12 cellular contexts compared by ENCODE assay signal in genomic region chr11:123202723-123203122, GRCh38. TPM values are rescaled to one million over a fixed set of nuclear protein-coding genes. Genes with fewer than 3 reads are reported as not detected.
DNase-seq lines count a peak whose midpoint lies in the region; ATAC-seq and TF ChIP-seq lines count a peak whose summit lies in the region.
"Had no signal": no experiment of that assay in that cellular context is flagged by ENCODE, and none has a peak within 500 bp of the region (broad histone marks: within the 10 kb centered on the region; RNA-seq: fewer than 3 reads in every experiment).

No MANE protein-coding gene starts in this region.

- no peak overlapping the region for H3K4me3 ChIP-seq in heart left ventricle
- peak overlapping the region in 1 of 2 donors; percentile 3 for H3K4me3 ChIP-seq in stomach smooth muscle (ENCODE audit: low read length in 2 of 2)

- H3K4me1 Mint-ChIP-seq in neural crest cell, result peaks cover 48% of the 10 kb centered on the region

- H3K9me3 Mint-ChIP-seq in neural crest cell, result no peaks in the 10 kb centered on the region

- peak in 3 of 4 donors; percentile 29 to 62 (median 54) for ATAC-seq in heart left ventricle
- no peak for ATAC-seq in stimulated activated naive CD8-positive, alpha-beta T cell treated with anti-CD3 and anti-CD28 coated beads, Interleukin-15, Interleukin-2, amounts not matched to agents 100 U/mL and 50 U/mL, for 24 hours
- ATAC-seq: HepG2 had no signal

- no peak overlapping the region for H3K9ac ChIP-seq in stomach smooth muscle (ENCODE audit: low read length in 2 of 2)

- H3K27ac ChIP-seq in heart left ventricle, result peak overlapping the region in 5 of 12 donors; percentile 8 to 61 (median 42)
- peak overlapping the region; percentile 71 for H3K27ac ChIP-seq in stomach smooth muscle (ENCODE audit: low read length)

- WGBS in heart left ventricle, 4 donors, result 62 to 73% (median 65%) methylated on average over 5 to 6 of the region's 6 CpGs

- H3K36me3 ChIP-seq in heart left ventricle (no peaks in the 10 kb centered on the region), stomach smooth muscle (ENCODE audit: control insufficient read depth in 2 of 2, insufficient read depth in 2 of 2, low read length in 2 of 2) (no peaks in the 10 kb centered on the region)

- TF ChIP-seq CTCF in heart left ventricle (IDR thresholded peaks at IDR 0.05) (no peak), neural crest cell (conservative IDR thresholded peaks at IDR 0.05) (no peak)

- peaks cover 0 to 12% (median 0%) of the 10 kb centered on the region in 12 donors for H3K4me1 ChIP-seq in heart left ventricle
- peaks cover 24% of the 10 kb centered on the region for H3K4me1 ChIP-seq in stomach smooth muscle (ENCODE audit: control insufficient read depth, insufficient read depth, low read length)

- no peak for TF ChIP-seq POLR2A in heart left ventricle (IDR thresholded peaks at IDR 0.05)

- no peaks in the 10 kb centered on the region for H3K9me3 ChIP-seq in heart left ventricle
- H3K9me3 ChIP-seq in stomach smooth muscle (ENCODE audit: control insufficient read depth in 2 of 2, low read length in 2 of 2), result no peaks in the 10 kb centered on the region
- H3K9me3 ChIP-seq: Caco-2 had no signal

- no peaks in the 10 kb centered on the region for H3K36me3 Mint-ChIP-seq in neural crest cell (ENCODE audit: low read depth)

- H3K27me3 ChIP-seq in heart left ventricle (peaks cover 0 to 28% (median 0%) of the 10 kb centered on the region in 9 donors), stomach smooth muscle (ENCODE audit: control insufficient read depth in 1 of 2, insufficient read depth in 2 of 2, low read length in 2 of 2) (no peaks in the 10 kb centered on the region)

- intact Hi-C loops in heart left ventricle (cut with DNase I), result no loop called here

- peak overlapping the region; percentile 45 for H3K27ac Mint-ChIP-seq in neural crest cell (ENCODE audit: unreplicated experiment)

- peak overlapping the region; percentile 28 for H3K4me3 Mint-ChIP-seq in neural crest cell

- H3K27me3 Mint-ChIP-seq in neural crest cell (ENCODE audit: low read depth), result peaks cover 24% of the 10 kb centered on the region

- peak; percentile 36 for DNase-seq in NCI-H2227 (lab: John Stamatoyannopoulos, UW; ENCODE audit: unreplicated experiment)
- DNase-seq in heart left ventricle, result peak in 2 of 5 donors; percentile 47 to 53
- no peak for DNase-seq in neural crest cell (ENCODE audit: low read depth, low spot score)
- no peak for DNase-seq in OCI-M1 (lab: John Stamatoyannopoulos, UW)
- no peak for DNase-seq in stimulated activated naive CD8-positive, alpha-beta T cell treated with anti-CD3 and anti-CD28 coated beads, Interleukin-15, Interleukin-2, amounts not matched to agents 100 U/mL and 50 U/mL, for 24 hours
- no peak for DNase-seq in CD1c-positive myeloid dendritic cell (ENCODE audit: extremely low spot score)
- DNase-seq: activated gamma-delta T cell, Caco-2, EL, SHP77 had no signal

RNA-seq across cellular contexts. Expression of gene CLMP, which starts 7.7 kb away (rescaled TPM):
- 10 to 100 TPM in 3 of 9 donors, 1 to 10 TPM in 6; 2.5 to 18.4 (median 5.8) TPM for total RNA-seq in heart left ventricle
- polyA plus RNA-seq in heart left ventricle, result 10 to 100 TPM in 1 of 2 donors, 1 to 10 TPM in 1; 1.9 to 10.9 TPM
- 4.2 and 4.3 TPM in 2 replicates for total RNA-seq in neural crest cell
- total RNA-seq: HepG2 had no signal
- polyA plus RNA-seq: HepG2 had no signal
